9 cellular contexts compared by ENCODE assay signal in genomic region chr3:43181202-43181910, GRCh38.
A peak's percentile ranks its signal among the peaks of the same experiment; 100 is the strongest.
DNase-seq lines count a peak whose midpoint lies in the region; ATAC-seq and TF ChIP-seq lines count a peak whose summit lies in the region.
"Had no signal": no experiment of that assay in that cellular context is flagged by ENCODE, and none has a peak within 500 bp of the region (broad histone marks: within the 10 kb centered on the region; RNA-seq: fewer than 3 reads in every experiment).

No MANE protein-coding gene starts in this region.

- peak overlapping the region; percentile 50 for H3K27ac Mint-ChIP-seq in memory B cell

- no peaks in the 10 kb centered on the region for H3K36me3 Mint-ChIP-seq in memory B cell

- TF ChIP-seq CTCF in GM13977 (IDR thresholded peaks at IDR 0.05; ENCODE audit: extremely low read depth, insufficient read depth, missing control alignments): no peak
- TF ChIP-seq CTCF in coronary artery (IDR thresholded peaks at IDR 0.05): no peak

- H3K9me3 Mint-ChIP-seq in memory B cell: no peaks in the 10 kb centered on the region

- H3K27ac ChIP-seq in coronary artery: no peak overlapping the region
- H3K27ac ChIP-seq: ascending aorta had no signal

- DNase-seq in GM13977 (ENCODE audit: low spot score) (peak; percentile 20), memory B cell (ENCODE audit: low spot score in 2 of 2) (no peak), DMS53 treated with DMSO at 0.1 percent for 48 hours (lab: John Stamatoyannopoulos, UW; ENCODE audit: unreplicated experiment) (no peak), H7 (no peak), coronary artery (ENCODE audit: low spot score) (no peak), hippocampal formation (lab: John Stamatoyannopoulos, UW) (no peak)
- peak; percentile 46 to 53 for DNase-seq in activated CD4-positive, alpha-beta T cell treated with anti-CD3 and anti-CD28 coated beads, Interleukin-2, amount 50 U/mL, for 48 hours

- no peaks in the 10 kb centered on the region for H3K27me3 ChIP-seq in H7 (ENCODE audit: control insufficient read depth, insufficient read depth, low read length)
- H3K27me3 ChIP-seq: ascending aorta had no signal

- in situ Hi-C loops in GM13977 (cut with MboI; ENCODE audit: low pct_unique_long_range_greater_than_20kb, low sequenced_read_pairs, unreplicated experiment): no loop called here

- H3K4me3 ChIP-seq in H7 (ENCODE audit: insufficient read depth, low read depth, low read length): no peak overlapping the region
- H3K4me3 ChIP-seq in coronary artery: no peak overlapping the region
- H3K4me3 ChIP-seq: ascending aorta had no signal

- peaks cover 4% of the 10 kb centered on the region for H3K27me3 Mint-ChIP-seq in memory B cell

- ATAC-seq in HG02884 (IDR thresholded peaks at IDR 0.05; ENCODE audit: unreplicated experiment) (peak; percentile 68), memory B cell (ENCODE audit: low read depth) (no peak)

- no peak overlapping the region for H3K4me3 Mint-ChIP-seq in memory B cell

- peaks cover 30% of the 10 kb centered on the region for H3K4me1 Mint-ChIP-seq in memory B cell

- no peaks in the 10 kb centered on the region for H3K36me3 ChIP-seq in H7 (replicated peaks; ENCODE audit: control insufficient read depth, insufficient read depth, low read length)
- H3K36me3 ChIP-seq: ascending aorta had no signal

Comparison
In these comparisons a context has a peak if more than half of its experiments do, and no peak if none do; other contexts are left out.
1. DNase-seq: peak in GM13977 (single experiment) and activated CD4-positive, alpha-beta T cell treated with anti-CD3 and anti-CD28 coated beads, Interleukin-2, amount 50 U/mL, for 48 hours (2 of 2); none in memory B cell (0 of 2), DMS53 treated with DMSO at 0.1 percent for 48 hours (single experiment), H7 (single experiment), coronary artery (single experiment) and hippocampal formation (0 of 2).